21 cellular contexts compared by ENCODE assay signal in the genomic region with DNA sequence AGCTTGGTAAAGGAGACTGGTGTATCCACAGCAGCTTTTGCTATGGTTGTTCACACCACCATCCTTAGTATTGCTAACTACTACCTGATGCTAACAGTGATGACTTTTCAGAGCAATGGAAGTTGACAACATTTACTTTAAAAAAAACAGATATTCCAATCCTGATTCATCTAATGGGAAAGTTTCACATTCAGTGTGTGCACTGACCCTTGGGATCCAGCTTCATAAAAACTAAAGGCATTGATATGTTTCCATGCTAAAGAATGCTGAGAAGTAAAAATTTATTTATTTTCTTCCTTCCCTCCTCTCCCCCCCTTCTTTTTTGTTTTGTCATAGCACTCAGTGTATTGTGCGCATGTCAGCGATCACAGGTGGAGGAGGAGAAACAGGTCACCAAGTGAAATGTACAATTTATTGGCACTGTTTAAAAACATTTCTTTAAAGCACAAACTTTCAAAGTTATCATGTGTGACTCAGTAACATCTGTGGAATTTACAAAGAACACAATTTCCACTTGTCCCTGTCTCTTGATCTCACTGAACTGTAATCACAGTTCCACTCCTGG.
"Had no signal": no experiment of that assay in that cellular context is flagged by ENCODE, and none has a peak within 500 bp of the region (broad histone marks: within the 10 kb centered on the region; RNA-seq: fewer than 3 reads in every experiment).

No MANE protein-coding gene starts in this region.

- H3K27me3 ChIP-seq: ascending aorta, breast epithelium had no signal

- H3K27ac ChIP-seq: ascending aorta, breast epithelium, coronary artery, dorsolateral prefrontal cortex, esophagus squamous epithelium had no signal

- DNase-seq: activated CD4-positive, alpha-beta T cell treated with anti-CD3 and anti-CD28 coated beads for 36 hours; activated CD4-positive, alpha-beta T cell treated with anti-CD3 and anti-CD28 coated beads, Interleukin-2, amount 50 U/mL, for 1 hour; activated CD4-positive, alpha-beta T cell treated with anti-CD3 and anti-CD28 coated beads, Interleukin-2, amount 50 U/mL, for 48 hours; activated CD4-positive, CD25-positive, alpha-beta regulatory T cell; activated CD4-positive, CD25-positive, alpha-beta regulatory T cell treated with anti-CD3 and anti-CD28 coated beads, Interleukin-2, amount 50 U/mL, for 72 hours; activated CD8-positive, alpha-beta memory T cell treated with anti-CD3 and anti-CD28 coated beads for 24 hours; activated CD8-positive, alpha-beta T cell treated with anti-CD3 and anti-CD28 coated beads for 36 hours; activated effector memory CD4-positive, alpha-beta T cell treated with anti-CD3 and anti-CD28 coated beads, Interleukin-2, amount 50 U/mL, for 16 hours; activated naive CD4-positive, alpha-beta T cell treated with anti-CD3 and anti-CD28 coated beads for 36 hours; activated naive CD8-positive, alpha-beta T cell treated with anti-CD3 and anti-CD28 coated beads for 36 hours; activated naive CD8-positive, alpha-beta T cell treated with anti-CD3 and anti-CD28 coated beads, Interleukin-2, amount 50 U/mL, for 24 hours; activated T-cell treated with anti-CD3 and anti-CD28 coated beads, Interleukin-2, amount 50 U/mL, for 4 hours; dorsolateral prefrontal cortex; effector memory CD4-positive, alpha-beta T cell; esophagus squamous epithelium; foreskin melanocyte; head of caudate nucleus; T-helper 2 cell had no signal

- H3K4me1 ChIP-seq: ascending aorta, breast epithelium, esophagus squamous epithelium had no signal

- H3K4me3 ChIP-seq: ascending aorta, breast epithelium, coronary artery, dorsolateral prefrontal cortex, esophagus squamous epithelium had no signal

- H3K9me3 ChIP-seq: ascending aorta, breast epithelium, esophagus squamous epithelium had no signal

- H3K36me3 ChIP-seq: ascending aorta, breast epithelium, esophagus squamous epithelium had no signal
